In genomic region chr20:38164069-38164468, GRCh38 we compare ENCODE assay signal across 15 cellular contexts. TPM values are rescaled to one million over a fixed set of nuclear protein-coding genes. Genes with fewer than 3 reads are reported as not detected.
DNase-seq lines count a peak whose midpoint lies in the region; ATAC-seq and TF ChIP-seq lines count a peak whose summit lies in the region.
"Had no signal": no experiment of that assay in that cellular context is flagged by ENCODE, and none has a peak within 500 bp of the region (broad histone marks: within the 10 kb centered on the region; RNA-seq: fewer than 3 reads in every experiment).

No MANE protein-coding gene starts in this region.

- H3K9me3 ChIP-seq in PC-3 (ENCODE audit: low read length) (no peaks in the 10 kb centered on the region), duodenal mucosa (ENCODE audit: control insufficient read depth in 1 of 2, low read length in 2 of 2) (no peaks in the 10 kb centered on the region), lung (ENCODE audit: control insufficient read depth in 2 of 2, insufficient read depth in 1 of 2, low read length in 1 of 2) (no peaks in the 10 kb centered on the region), stomach smooth muscle (ENCODE audit: control insufficient read depth in 2 of 2, low read length in 2 of 2) (no peaks in the 10 kb centered on the region), testis (no peaks in the 10 kb centered on the region)
- H3K9me3 ChIP-seq: adrenal gland had no signal

- peaks cover 23% of the 10 kb centered on the region for H3K36me3 ChIP-seq in PC-3 (ENCODE audit: low read depth, low read length)
- peaks cover 4 to 9% of the 10 kb centered on the region in 2 donors for H3K36me3 ChIP-seq in duodenal mucosa (ENCODE audit: control insufficient read depth in 1 of 2, insufficient read depth in 2 of 2, low read length in 2 of 2)
- H3K36me3 ChIP-seq in lung (ENCODE audit: control insufficient read depth in 2 of 2, insufficient read depth in 2 of 2, low read length in 2 of 2): peaks cover 0 to 5% of the 10 kb centered on the region in 2 donors
- H3K36me3 ChIP-seq in stomach smooth muscle (ENCODE audit: control insufficient read depth in 2 of 2, insufficient read depth in 2 of 2, low read length in 2 of 2): peaks cover 0 to 13% of the 10 kb centered on the region in 2 donors
- H3K36me3 ChIP-seq in testis (ENCODE audit: low read depth, missing control alignments): no peaks in the 10 kb centered on the region

- peak overlapping the region; percentile 72 for H3K27ac ChIP-seq in PC-3 (ENCODE audit: low read length)
- no peak overlapping the region for H3K27ac ChIP-seq in duodenal mucosa (ENCODE audit: low read depth, low read length)
- peak overlapping the region; percentile 89 to 90 for H3K27ac ChIP-seq in lung (ENCODE audit: low read depth in 1 of 2, low read length in 1 of 2)
- peak overlapping the region; percentile 66 for H3K27ac ChIP-seq in stomach smooth muscle (ENCODE audit: low read length)
- no peak overlapping the region for H3K27ac ChIP-seq in testis

- H3K9ac ChIP-seq in PC-3 (ENCODE audit: low read length) (peak overlapping the region; percentile 73), duodenal mucosa (ENCODE audit: low read depth in 1 of 2, low read length in 2 of 2) (peak overlapping the region; percentile 59 to 65), stomach smooth muscle (ENCODE audit: low read length in 2 of 2) (peak overlapping the region; percentile 21 to 52)
- H3K9ac ChIP-seq: parathyroid adenoma had no signal

- H3K4me1 ChIP-seq in PC-3 (ENCODE audit: insufficient read depth, low read length) (peaks cover 62% of the 10 kb centered on the region), duodenal mucosa (ENCODE audit: control insufficient read depth in 1 of 2, insufficient read depth in 2 of 2, low read length in 2 of 2) (peaks cover 24 to 31% of the 10 kb centered on the region in 2 donors), lung (ENCODE audit: control insufficient read depth in 2 of 2, insufficient read depth in 2 of 2, low read length in 2 of 2) (peaks cover 0 to 14% of the 10 kb centered on the region in 2 donors), stomach smooth muscle (ENCODE audit: control insufficient read depth, insufficient read depth, low read length) (peaks cover 82% of the 10 kb centered on the region), testis (peaks cover 7% of the 10 kb centered on the region)

- no peaks in the 10 kb centered on the region for H3K9me2 ChIP-seq in PC-3 (replicated peaks; ENCODE audit: low read length)

- ATAC-seq in PC-3 (no peak), lung (ENCODE audit: insufficient read depth, low FRiP score) (no peak), GM21576 (IDR thresholded peaks at IDR 0.05; ENCODE audit: unreplicated experiment) (no peak)
- ATAC-seq: activated T-cell treated with anti-CD3 and anti-CD28 coated beads, Interleukin-2, amount 50 U/mL, for 72 hours had no signal

- peak overlapping the region; percentile 79 for H3K4me3 ChIP-seq in PC-3 (ENCODE audit: low read length)
- peak overlapping the region; percentile 67 to 77 for H3K4me3 ChIP-seq in duodenal mucosa (ENCODE audit: low read depth in 1 of 2, low read length in 2 of 2)
- H3K4me3 ChIP-seq in lung: peak overlapping the region; percentile 70
- peak overlapping the region; percentile 86 to 87 for H3K4me3 ChIP-seq in stomach smooth muscle (ENCODE audit: low read length in 2 of 2)
- H3K4me3 ChIP-seq in testis: no peak overlapping the region

- no peaks in the 10 kb centered on the region for H4K20me1 ChIP-seq in PC-3 (ENCODE audit: low read length)

- peak overlapping the region; percentile 99 for H3K4me2 ChIP-seq in PC-3 (ENCODE audit: low read length)

- CTCF ChIA-PET in PC-3 (lab: Charles Lee): interaction anchor here (1.3 to 1.6 kb wide), 2 partner anchors 59 to 91 kb away, joined by 3 read pairs; no protein-coding TSS in a partner anchor

- intact Hi-C loops in PC-3 (cut with micrococcal nuclease): loop anchor here (2.0 kb wide), 1 partner anchor 261 kb away; the partner anchor contains the start of gene VSTM2L
- intact Hi-C loops in testis (cut with DNase I; ENCODE audit: low total_unique reads): loop anchor here (10.0 kb wide), 1 partner anchor 99 kb away; no protein-coding TSS in a partner anchor

- peaks cover 57% of the 10 kb centered on the region for H3K79me2 ChIP-seq in PC-3 (ENCODE audit: low read length)
- H3K79me2 ChIP-seq: parathyroid adenoma had no signal

- no peak for DNase-seq in PC-3
- no peak for DNase-seq in lung (ENCODE audit: low spot score)
- DNase-seq in SHP77 (lab: John Stamatoyannopoulos, UW): no peak
- DNase-seq in testis: no peak
- DNase-seq in HCEC 1CT: no peak
- DNase-seq: activated CD4-positive, alpha-beta T cell treated with anti-CD3 and anti-CD28 coated beads for 48 hours; activated T-cell treated with anti-CD3 and anti-CD28 coated beads, Interleukin-2, amount 50 U/mL, for 72 hours; NCI-H345; OCI-M1; stimulated activated CD4-positive, alpha-beta T cell treated with anti-CD3 and anti-CD28 coated beads, Interleukin-2, amount 100 ng/mL, for 24 hours had no signal

- H3K27me3 ChIP-seq in PC-3 (ENCODE audit: low read length): no peaks in the 10 kb centered on the region
- H3K27me3 ChIP-seq in duodenal mucosa (ENCODE audit: control insufficient read depth in 1 of 2, insufficient read depth in 2 of 2, low read length in 2 of 2): no peaks in the 10 kb centered on the region
- no peaks in the 10 kb centered on the region for H3K27me3 ChIP-seq in lung (ENCODE audit: control insufficient read depth, insufficient read depth)
- H3K27me3 ChIP-seq in stomach smooth muscle (ENCODE audit: control insufficient read depth in 1 of 2, insufficient read depth in 2 of 2, low read length in 2 of 2): no peaks in the 10 kb centered on the region
- H3K27me3 ChIP-seq in testis: no peaks in the 10 kb centered on the region
- H3K27me3 ChIP-seq: adrenal gland had no signal

- H3F3A ChIP-seq in PC-3 (ENCODE audit: low read length, unreplicated experiment): peaks cover 10% of the 10 kb centered on the region

- H2AFZ ChIP-seq in PC-3 (ENCODE audit: low read length): no peak overlapping the region

- no peak for TF ChIP-seq POLR2A in testis (IDR thresholded peaks at IDR 0.05)

- POLR2A ChIA-PET in PC-3 (lab: Charles Lee; ENCODE audit: unreplicated experiment): no interaction called here

- BruUV-seq in PC-3 (replicated peaks; lab: Mats Ljungman, UMichigan): no TSS peak

- WGBS in lung, 2 donors: 64 to 92% methylated on average over 5 of the region's 5 CpGs
- 80 to 93% methylated on average over 1 to 5 of the region's 5 CpGs for WGBS in testis, 2 donors

- TF ChIP-seq CTCF in PC-3 (conservative IDR thresholded peaks at IDR 0.05; ENCODE audit: low read depth, low read length) (no peak), lung (IDR thresholded peaks at IDR 0.05; ENCODE audit: control extremely low read depth, extremely low read depth) (no peak), testis (IDR thresholded peaks at IDR 0.05) (no peak)

RNA-seq across cellular contexts. Expression of gene TGM2, which starts 1.0 kb away (rescaled TPM):
- total RNA-seq in PC-3 (2014; rRNA removed): 583 and 773 TPM in 2 replicates
- total RNA-seq in lung: 100 to 1,000 TPM; 194 to 476 TPM
- polyA plus RNA-seq in lung: 100 to 1,000 TPM in 1 of 2 donors, 10 to 100 TPM in 1; 85.0 to 457 TPM
- total RNA-seq in testis: 1 to 10 TPM; 3.2 to 8.5 TPM
- polyA plus RNA-seq in testis (ENCODE audit: insufficient read depth, low read depth, low replicate concordance): 49.0 TPM

Comparison
In these comparisons a context has a peak if more than half of its experiments do, and no peak if none do; other contexts are left out.
1. H3K27ac ChIP-seq: peak in PC-3 (single experiment), lung (2 of 2) and stomach smooth muscle (single experiment); none in duodenal mucosa (single experiment) and testis (0 of 2).
2. H3K4me3 ChIP-seq: peak in PC-3 (single experiment), duodenal mucosa (2 of 2), lung (single experiment) and stomach smooth muscle (2 of 2); none in testis (0 of 2).
3. RNA of gene TGM2, which starts 1.0 kb away (total RNA-seq): 583 to 773 TPM in PC-3 and 194 to 476 TPM in lung; 3.2 to 8.5 TPM in testis; every median in the first group is over 10 times any median in the second.
4. Peak in every context shown above with its lines, with median percentiles within 50 percentile points of each other: H3K9ac ChIP-seq.